ENCODE assay signal across 9 cellular contexts in the genomic region with DNA sequence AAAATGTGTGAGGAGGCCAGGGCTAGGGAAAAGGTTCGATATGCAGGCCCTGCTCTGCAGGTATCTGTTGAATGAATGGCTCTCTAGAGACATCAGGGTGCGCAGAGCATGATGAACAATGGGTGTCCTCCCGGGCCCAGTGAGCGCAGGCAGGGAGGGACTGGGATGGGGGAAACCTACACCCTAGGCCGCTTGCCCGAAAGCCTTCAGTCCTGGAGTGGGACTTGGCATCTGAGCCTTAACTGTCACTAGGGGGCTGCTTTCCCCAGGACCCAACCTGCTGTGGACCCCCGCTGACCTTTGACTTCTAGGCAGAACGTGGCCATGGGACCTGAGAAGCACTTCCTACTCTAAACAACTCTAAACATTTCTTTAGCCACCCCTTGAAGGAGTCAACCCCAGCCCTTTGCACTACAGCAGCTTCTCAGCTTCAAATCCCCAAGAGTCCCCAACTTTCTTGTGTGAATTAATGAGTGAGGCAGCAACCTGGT. TPM values are rescaled to one million over a fixed set of nuclear protein-coding genes. Genes with fewer than 3 reads are reported as not detected.
DNase-seq lines count a peak whose midpoint lies in the region; ATAC-seq and TF ChIP-seq lines count a peak whose summit lies in the region.
"Had no signal": no experiment of that assay in that cellular context is flagged by ENCODE, and none has a peak within 500 bp of the region (broad histone marks: within the 10 kb centered on the region; RNA-seq: fewer than 3 reads in every experiment).

No MANE protein-coding gene starts in this region.

- H3K27me3 Mint-ChIP-seq in activated naive CD8-positive, alpha-beta T cell treated with anti-CD3 and anti-CD28 coated beads, Interleukin-2, amount 10 ng/mL, durations not matched to agents 7 days and 5 days, result no peaks in the 10 kb centered on the region

- DNase-seq in activated naive CD8-positive, alpha-beta T cell treated with anti-CD3 and anti-CD28 coated beads, Interleukin-2, amount 10 ng/mL, durations not matched to agents 7 days and 5 days, result no peak
- no peak for DNase-seq in stimulated activated effector memory CD8-positive, alpha-beta T cell treated with anti-CD3 and anti-CD28 coated beads, Interleukin-12 subunit alpha, Interleukin-12 subunit beta, amount 100 ng/mL, for 72 hours (ENCODE audit: low spot score in 2 of 2)
- DNase-seq in HUDEP-2 (lab: John Stamatoyannopoulos, UW; ENCODE audit: unreplicated experiment in 76 of 76), result no peak
- DNase-seq in NCI-H345 treated with DMSO at 0.1 percent for 48 hours (lab: John Stamatoyannopoulos, UW; ENCODE audit: unreplicated experiment), result no peak
- DNase-seq in HEK293T (ENCODE audit: extremely low spot score), result no peak
- DNase-seq in OCI-M1 (lab: John Stamatoyannopoulos, UW), result no peak

- no peak for ATAC-seq in activated naive CD8-positive, alpha-beta T cell treated with anti-CD3 and anti-CD28 coated beads, Interleukin-2, amount 10 ng/mL, durations not matched to agents 7 days and 5 days (ENCODE audit: low read depth)
- no peak for ATAC-seq in stimulated activated effector memory CD8-positive, alpha-beta T cell treated with anti-CD3 and anti-CD28 coated beads, Interleukin-12 subunit alpha, Interleukin-12 subunit beta, amount 100 ng/mL, for 72 hours

- CTCF ChIA-PET in HEK293T (lab: Yijun Ruan, JAX), result interaction anchor here (0.6 to 3.8 kb wide), 7 partner anchors 8 to 52 kb away, joined by 3 to 25 read pairs (median 3); partner anchors contain the start of gene CD164L2

- peak overlapping the region; percentile 63 for H3K9ac ChIP-seq in HUES64 (ENCODE audit: low read depth, low read length)
- H3K9ac ChIP-seq in iPS-18a (ENCODE audit: low read length), result peak overlapping the region; percentile 47

- H3K4me1 ChIP-seq in HUES64 (ENCODE audit: insufficient read depth, low read length), result peaks cover 18% of the 10 kb centered on the region
- H3K4me1 ChIP-seq in iPS-18a (ENCODE audit: control insufficient read depth, low read depth, low read length), result peaks cover 14% of the 10 kb centered on the region

- H3K9me3 ChIP-seq in HUES64 (ENCODE audit: insufficient read depth, low read depth, low read length) (no peaks in the 10 kb centered on the region), iPS-18a (ENCODE audit: control insufficient read depth, low read depth, low read length) (no peaks in the 10 kb centered on the region)

- H3K27ac ChIP-seq in HUES64 (ENCODE audit: low read depth, low read length), result peak overlapping the region; percentile 73; the same call in 1 of the 2 replicates
- no peak overlapping the region for H3K27ac ChIP-seq in iPS-18a (ENCODE audit: low read length)

- H3K36me3 Mint-ChIP-seq in activated naive CD8-positive, alpha-beta T cell treated with anti-CD3 and anti-CD28 coated beads, Interleukin-2, amount 10 ng/mL, durations not matched to agents 7 days and 5 days, result no peaks in the 10 kb centered on the region
- H3K36me3 Mint-ChIP-seq in stimulated activated effector memory CD8-positive, alpha-beta T cell treated with anti-CD3 and anti-CD28 coated beads, Interleukin-12 subunit alpha, Interleukin-12 subunit beta, amount 100 ng/mL, for 72 hours, result peaks cover 7% of the 10 kb centered on the region

- peaks cover 34% of the 10 kb centered on the region for H3K4me1 Mint-ChIP-seq in activated naive CD8-positive, alpha-beta T cell treated with anti-CD3 and anti-CD28 coated beads, Interleukin-2, amount 10 ng/mL, durations not matched to agents 7 days and 5 days
- peaks cover 37% of the 10 kb centered on the region for H3K4me1 Mint-ChIP-seq in stimulated activated effector memory CD8-positive, alpha-beta T cell treated with anti-CD3 and anti-CD28 coated beads, Interleukin-12 subunit alpha, Interleukin-12 subunit beta, amount 100 ng/mL, for 72 hours

- POLR2A ChIA-PET in activated naive CD8-positive, alpha-beta T cell treated with anti-CD3 and anti-CD28 coated beads, Interleukin-2, amount 10 ng/mL, durations not matched to agents 7 days and 5 days (lab: Charles Lee), result interaction anchor here (0.5 to 2.8 kb wide), 5 partner anchors 10 to 321 kb away, joined by 3 to 15 read pairs (median 5); partner anchors contain the start of gene SYTL1
- POLR2A ChIA-PET in HEK293T (lab: Yijun Ruan, JAX), result interaction anchor here (0.7 to 4.0 kb wide), 22 partner anchors 8 to 201 kb away, joined by 3 to 26 read pairs (median 5); partner anchors contain the start of genes CD164L2, FCN3 and SYTL1

- H3K4me3 ChIP-seq in HUES64 (ENCODE audit: low read length), result peak overlapping the region; percentile 84
- H3K4me3 ChIP-seq in iPS-18a (ENCODE audit: low read length), result peak overlapping the region; percentile 78

- H3K27me3 ChIP-seq in HUES64 (ENCODE audit: insufficient read depth, low read length) (0 out of 2 replicates have a peak, but pooled peaks cover 1% of the 10 kb centered on the region), iPS-18a (ENCODE audit: control insufficient read depth, insufficient read depth, low read length) (peaks cover 8% of the 10 kb centered on the region)

- H3K27ac Mint-ChIP-seq in activated naive CD8-positive, alpha-beta T cell treated with anti-CD3 and anti-CD28 coated beads, Interleukin-2, amount 10 ng/mL, durations not matched to agents 7 days and 5 days, result peak overlapping the region; percentile 50
- H3K27ac Mint-ChIP-seq in stimulated activated effector memory CD8-positive, alpha-beta T cell treated with anti-CD3 and anti-CD28 coated beads, Interleukin-12 subunit alpha, Interleukin-12 subunit beta, amount 100 ng/mL, for 72 hours, result no peak overlapping the region

- H3K4me3 Mint-ChIP-seq in activated naive CD8-positive, alpha-beta T cell treated with anti-CD3 and anti-CD28 coated beads, Interleukin-2, amount 10 ng/mL, durations not matched to agents 7 days and 5 days, result peak overlapping the region; percentile 65
- H3K4me3 Mint-ChIP-seq in stimulated activated effector memory CD8-positive, alpha-beta T cell treated with anti-CD3 and anti-CD28 coated beads, Interleukin-12 subunit alpha, Interleukin-12 subunit beta, amount 100 ng/mL, for 72 hours, result peak overlapping the region; percentile 89

- no peaks in the 10 kb centered on the region for H3K9me3 Mint-ChIP-seq in activated naive CD8-positive, alpha-beta T cell treated with anti-CD3 and anti-CD28 coated beads, Interleukin-2, amount 10 ng/mL, durations not matched to agents 7 days and 5 days
- no peaks in the 10 kb centered on the region for H3K9me3 Mint-ChIP-seq in stimulated activated effector memory CD8-positive, alpha-beta T cell treated with anti-CD3 and anti-CD28 coated beads, Interleukin-12 subunit alpha, Interleukin-12 subunit beta, amount 100 ng/mL, for 72 hours

- H3K36me3 ChIP-seq in HUES64 (ENCODE audit: insufficient read depth, low read length) (no peaks in the 10 kb centered on the region), iPS-18a (ENCODE audit: control insufficient read depth, low read depth, low read length) (no peaks in the 10 kb centered on the region)

- WGBS in HUES64, result 34% methylated on average over 8 of the region's 8 CpGs

TF ChIP-seq in HEK293T, 16 proteins besides CTCF, POLR2A, EP300 and RAD21:
- TF ChIP-seq SP1 (IDR thresholded peaks at IDR 0.05) (no peak), FOXA1 (IDR thresholded peaks at IDR 0.05) (no peak), CTBP1 (IDR thresholded peaks at IDR 0.05; ENCODE audit: borderline replicate concordance) (no peak), FOXM1 (IDR thresholded peaks at IDR 0.05; ENCODE audit: borderline replicate concordance) (no peak), TARDBP (IDR thresholded peaks at IDR 0.05) (no peak), LEF1 (IDR thresholded peaks at IDR 0.05; ENCODE audit: borderline replicate concordance) (no peak), BHLHE40 (IDR thresholded peaks at IDR 0.05; ENCODE audit: borderline replicate concordance) (no peak), ELF4 (IDR thresholded peaks at IDR 0.05) (no peak)

RNA-seq across cellular contexts. Expression of gene MAP3K6, which starts 0.4 kb away (rescaled TPM):
- polyA plus RNA-seq in HUES64 (2013, experiment 1 of 2), result 4.5 TPM
- polyA plus RNA-seq in HUES64 (2013, experiment 2 of 2), result 9.9 TPM
- 1 to 10 TPM; 8.6 to 9.0 TPM for total RNA-seq in activated naive CD8-positive, alpha-beta T cell treated with anti-CD3 and anti-CD28 coated beads, Interleukin-2, amount 10 ng/mL, durations not matched to agents 7 days and 5 days

RNA-seq across cellular contexts. Expression of gene FCN3, which starts 7.4 kb away (rescaled TPM):
- polyA plus RNA-seq in HUES64 (2013, experiment 1 of 2), result not detected
- polyA plus RNA-seq in HUES64 (2013, experiment 2 of 2), result not detected
- total RNA-seq in activated naive CD8-positive, alpha-beta T cell treated with anti-CD3 and anti-CD28 coated beads, Interleukin-2, amount 10 ng/mL, durations not matched to agents 7 days and 5 days, result not detected
- total RNA-seq: RPMI7951 had no signal

RNA-seq across cellular contexts. Expression of gene CD164L2, which starts 15.9 kb away (rescaled TPM):
- 0.55 TPM for polyA plus RNA-seq in HUES64 (2013, experiment 1 of 2)
- 0.63 TPM for polyA plus RNA-seq in HUES64 (2013, experiment 2 of 2)
- total RNA-seq in activated naive CD8-positive, alpha-beta T cell treated with anti-CD3 and anti-CD28 coated beads, Interleukin-2, amount 10 ng/mL, durations not matched to agents 7 days and 5 days, result not detected
- total RNA-seq: RPMI7951 had no signal

RNA-seq across cellular contexts. Expression of gene GPR3, which starts 25.2 kb away (rescaled TPM):
- 7.0 TPM for polyA plus RNA-seq in HUES64 (2013, experiment 1 of 2)
- 9.2 TPM for polyA plus RNA-seq in HUES64 (2013, experiment 2 of 2)
- total RNA-seq in activated naive CD8-positive, alpha-beta T cell treated with anti-CD3 and anti-CD28 coated beads, Interleukin-2, amount 10 ng/mL, durations not matched to agents 7 days and 5 days, result under 1 TPM; 0.42 to 0.43 TPM

RNA-seq across cellular contexts. Expression of gene SYTL1, which starts 25.4 kb away (rescaled TPM):
- polyA plus RNA-seq in HUES64 (2013, experiment 1 of 2), result 5.5 TPM
- 5.3 TPM for polyA plus RNA-seq in HUES64 (2013, experiment 2 of 2)
- total RNA-seq in activated naive CD8-positive, alpha-beta T cell treated with anti-CD3 and anti-CD28 coated beads, Interleukin-2, amount 10 ng/mL, durations not matched to agents 7 days and 5 days, result 100 to 1,000 TPM; 103 to 105 TPM
